Comparison of ENCODE assay signal across 8 cellular contexts in genomic region chr17:59620064-59620359, GRCh38. TPM values are rescaled to one million over a fixed set of nuclear protein-coding genes. Genes with fewer than 3 reads are reported as not detected.
DNase-seq lines count a peak whose midpoint lies in the region; ATAC-seq, FAIRE-seq and TF ChIP-seq lines count a peak whose summit lies in the region.

No MANE protein-coding gene starts in this region.

- peaks cover 23% of the 10 kb centered on the region for H3K36me3 Mint-ChIP-seq in CD8-positive, alpha-beta T cell

- POLR2A ChIA-PET in CD8-positive, alpha-beta T cell (lab: Charles Lee), result interaction anchor here (1.0 to 3.3 kb wide), 8 partner anchors 13 to 345 kb away, joined by 3 to 22 read pairs (median 4); partner anchors contain the start of genes DHX40, PTRH2, RNFT1 and VMP1

- peak overlapping the region; percentile 31 for H2AFZ ChIP-seq in neuron (ENCODE audit: low read depth, low read length)

- DNase-seq in CD8-positive, alpha-beta T cell, result no peak
- DNase-seq in LNCaP clone FGC (ENCODE audit: low read depth), result no peak
- no peak for DNase-seq in effector memory CD4-positive, alpha-beta T cell
- no peak for DNase-seq in HTR-8/SVneo (ENCODE audit: insufficient read length, low spot score)
- no peak for DNase-seq in T1000 (lab: John Stamatoyannopoulos, UW)
- DNase-seq in SKM-1 treated with dmso at 0.1 percent for 144 hours (lab: John Stamatoyannopoulos, UW; ENCODE audit: unreplicated experiment), result no peak

- CTCF ChIA-PET in CD8-positive, alpha-beta T cell (lab: Charles Lee), result no interaction called here

- peak overlapping the region; percentile 98 for H3K27ac Mint-ChIP-seq in CD8-positive, alpha-beta T cell

- H3K27me3 ChIP-seq in CD8-positive, alpha-beta T cell (ENCODE audit: insufficient read depth, low read length), result no peaks in the 10 kb centered on the region
- no peaks in the 10 kb centered on the region for H3K27me3 ChIP-seq in effector memory CD4-positive, alpha-beta T cell (replicated peaks; ENCODE audit: control insufficient read depth, insufficient read depth, low read length, poor library complexity, severe bottlenecking)
- H3K27me3 ChIP-seq in neuron (ENCODE audit: insufficient read depth, low read length), result no peaks in the 10 kb centered on the region

- H3K36me3 ChIP-seq in CD8-positive, alpha-beta T cell (ENCODE audit: insufficient read depth, low read length), result no peaks in the 10 kb centered on the region
- no peaks in the 10 kb centered on the region for H3K36me3 ChIP-seq in effector memory CD4-positive, alpha-beta T cell (ENCODE audit: control insufficient read depth, insufficient read depth, low read length)
- H3K36me3 ChIP-seq in neuron (ENCODE audit: insufficient read depth, low read length), result no peaks in the 10 kb centered on the region

- intact Hi-C loops in CD8-positive, alpha-beta T cell (cut with DNase I, micrococcal nuclease), result loop anchor here in 1 of 2 experiments (1.0 to 10.0 kb wide), 2 partner anchors 273 to 775 kb away; partner anchors contain the start of genes RPS6KB1 and USP32

- peak overlapping the region; percentile 99 for H3K4me3 ChIP-seq in CD8-positive, alpha-beta T cell (ENCODE audit: low read depth, low read length)
- peak overlapping the region; percentile 87 for H3K4me3 ChIP-seq in LNCaP clone FGC (ENCODE audit: low read depth, low read length)
- H3K4me3 ChIP-seq in effector memory CD4-positive, alpha-beta T cell (ENCODE audit: insufficient read depth, low read depth, low read length, poor library complexity, severe bottlenecking), result peak overlapping the region; percentile 90
- peak overlapping the region; percentile 75 for H3K4me3 ChIP-seq in neuron (ENCODE audit: low read length)

- H3K9me3 Mint-ChIP-seq in CD8-positive, alpha-beta T cell, result no peaks in the 10 kb centered on the region

- no peak for TF ChIP-seq CTCF in CD8-positive, alpha-beta T cell (IDR thresholded peaks at IDR 0.05)
- TF ChIP-seq CTCF in LNCaP clone FGC (IDR thresholded peaks at IDR 0.05; ENCODE audit: control insufficient read depth, extremely low read depth, insufficient read depth), result no peak

- peak overlapping the region; percentile 91 for H3K27ac ChIP-seq in CD8-positive, alpha-beta T cell (ENCODE audit: low read depth, low read length)
- peak overlapping the region; percentile 95 for H3K27ac ChIP-seq in effector memory CD4-positive, alpha-beta T cell (ENCODE audit: insufficient read depth, low read length, poor library complexity, severe bottlenecking)

- H3K9me3 ChIP-seq in CD8-positive, alpha-beta T cell (ENCODE audit: low read length), result no peaks in the 10 kb centered on the region
- no peaks in the 10 kb centered on the region for H3K9me3 ChIP-seq in effector memory CD4-positive, alpha-beta T cell (ENCODE audit: control insufficient read depth, low read length)
- H3K9me3 ChIP-seq in neuron (ENCODE audit: low read length), result no peaks in the 10 kb centered on the region

- peak overlapping the region; percentile 96 for H3K4me3 Mint-ChIP-seq in CD8-positive, alpha-beta T cell

- ATAC-seq in CD8-positive, alpha-beta T cell, result no peak
- no peak for ATAC-seq in GM19023 (IDR thresholded peaks at IDR 0.05; ENCODE audit: unreplicated experiment)

- H3K27me3 Mint-ChIP-seq in CD8-positive, alpha-beta T cell (ENCODE audit: low read depth), result no peaks in the 10 kb centered on the region

- H3K4me1 Mint-ChIP-seq in CD8-positive, alpha-beta T cell (ENCODE audit: low read depth), result peaks cover 48% of the 10 kb centered on the region

- FAIRE-seq in HTR-8/SVneo (lab: Jason Lieb, UNC), result no peak

- H3K4me1 ChIP-seq in CD8-positive, alpha-beta T cell (ENCODE audit: insufficient read depth, low read length), result peaks cover 38% of the 10 kb centered on the region
- H3K4me1 ChIP-seq in effector memory CD4-positive, alpha-beta T cell (ENCODE audit: control insufficient read depth, insufficient read depth, low read length, poor library complexity, severe bottlenecking), result peaks cover 35% of the 10 kb centered on the region
- peaks cover 36% of the 10 kb centered on the region for H3K4me1 ChIP-seq in neuron (ENCODE audit: insufficient read depth, low read length)

RNA-seq across cellular contexts. Expression of gene CLTC, which starts 0.3 kb away (rescaled TPM):
- 10 to 100 TPM; 73.4 to 86.0 TPM for total RNA-seq in CD8-positive, alpha-beta T cell

RNA-seq across cellular contexts. Expression of gene DHX40, which starts 54.6 kb away (rescaled TPM):
- total RNA-seq in CD8-positive, alpha-beta T cell, result 10 to 100 TPM; 72.7 to 72.8 TPM
